In the genomic region with DNA sequence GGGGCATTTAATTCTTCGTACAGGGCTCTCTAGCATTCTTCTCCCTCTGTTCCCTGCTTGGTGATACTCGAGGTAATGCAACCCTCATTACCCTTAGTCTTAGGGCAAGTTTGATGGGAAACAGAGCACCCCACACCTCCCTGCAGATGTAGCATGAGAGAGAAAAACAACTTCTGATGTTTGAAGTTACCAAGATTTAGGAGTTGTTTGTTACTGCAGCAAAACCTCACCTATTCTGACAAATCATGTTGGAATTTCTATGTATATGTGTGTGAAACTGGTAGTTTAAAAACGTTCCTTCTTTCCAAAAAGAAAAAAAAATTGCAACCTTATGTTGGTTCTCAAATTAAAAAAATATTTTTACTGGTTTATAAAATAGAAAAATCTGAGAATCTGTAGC, we compare ENCODE assay signal across 3 cellular contexts.
DNase-seq lines count a peak whose midpoint lies in the region; ATAC-seq, FAIRE-seq and TF ChIP-seq lines count a peak whose summit lies in the region.
"Not testable (repeated sequence)": the region's sequence is repeated elsewhere in the genome, so short reads cannot be mapped to it uniquely, and the experiment has no call there.

No MANE protein-coding gene starts in this region.

- H3K4me1 Mint-ChIP-seq in osteocyte (ENCODE audit: unreplicated experiment): not testable (repeated sequence)

- TF ChIP-seq CTCF in esophagus muscularis mucosa (IDR thresholded peaks at IDR 0.05); HepG2 (CRISPR knock-in tag; IDR thresholded peaks at IDR 0.05); osteocyte (IDR thresholded peaks at IDR 0.05): not testable (repeated sequence)

- CTCF ChIA-PET in HepG2 (lab: Yijun Ruan, JAX; ENCODE audit: low intra/inter-chr PET ratio, low total read pairs): not testable (repeated sequence)

- DNase-seq in esophagus muscularis mucosa (ENCODE audit: extremely low spot score) (peak; percentile 14), osteocyte (ENCODE audit: extremely low spot score, unreplicated experiment) (peak; percentile 10)
- not testable (repeated sequence) for DNase-seq in HepG2 (ENCODE audit: low spot score)

- H3K36me3 ChIP-seq in esophagus muscularis mucosa; HepG2 (replicated peaks in 1 of 2; ENCODE audit: control insufficient read depth in 1 of 2, insufficient read depth in 2 of 2, low read length in 2 of 2): not testable (repeated sequence)

- intact Hi-C loops in esophagus muscularis mucosa (cut with DNase I); HepG2 (cut with micrococcal nuclease; ENCODE audit: unreplicated experiment): not testable (repeated sequence)

- not testable (repeated sequence) for H3K4me3 Mint-ChIP-seq in osteocyte (ENCODE audit: unreplicated experiment)

- not testable (repeated sequence) for H3K9me3 ChIP-seq in esophagus muscularis mucosa; HepG2 (ENCODE audit: low read length)

- H3K27ac Mint-ChIP-seq in osteocyte (ENCODE audit: unreplicated experiment): not testable (repeated sequence)

- not testable (repeated sequence) for TF ChIP-seq POLR2A in esophagus muscularis mucosa (IDR thresholded peaks at IDR 0.05; ENCODE audit: low read depth); HepG2 (IDR thresholded peaks at IDR 0.05; ENCODE audit: insufficient read depth in 1 of 2, low read depth in 2 of 2, low read length in 2 of 2)

- not testable (repeated sequence) for TF ChIP-seq EP300 in esophagus muscularis mucosa (IDR thresholded peaks at IDR 0.05); HepG2 (IDR thresholded peaks at IDR 0.05; ENCODE audit: low read depth in 2 of 2, low read length in 2 of 2); HepG2 (CRISPR knock-in tag; IDR thresholded peaks at IDR 0.05; ENCODE audit: borderline replicate concordance)

- not testable (repeated sequence) for H3K4me2 ChIP-seq in HepG2 (ENCODE audit: low read depth, low read length)

- BruUV-seq in HepG2 (replicated peaks; lab: Mats Ljungman, UMichigan): not testable (repeated sequence)

- not testable (repeated sequence) for ATAC-seq in HepG2

- H3K9me3 Mint-ChIP-seq in osteocyte (ENCODE audit: unreplicated experiment): peaks cover 24% of the 10 kb centered on the region

- not testable (repeated sequence) for H3K9ac ChIP-seq in HepG2 (ENCODE audit: insufficient read depth, low read depth, low read length)

- not testable (repeated sequence) for H3K79me2 ChIP-seq in HepG2 (ENCODE audit: insufficient read depth, low read length)

- H4K20me1 ChIP-seq in HepG2 (ENCODE audit: insufficient read depth, low read length): not testable (repeated sequence)

- not testable (repeated sequence) for H2AFZ ChIP-seq in HepG2 (ENCODE audit: low read length)

- not testable (repeated sequence) for H3K4me1 ChIP-seq in esophagus muscularis mucosa; HepG2 (ENCODE audit: insufficient read depth, low read length)

- not testable (repeated sequence) for H3K36me3 Mint-ChIP-seq in osteocyte (ENCODE audit: unreplicated experiment)

- TF ChIP-seq RAD21 in HepG2 (CRISPR knock-in tag; IDR thresholded peaks at IDR 0.05): not testable (repeated sequence)

- 55% methylated on average over 3 of the region's 3 CpGs for WGBS in esophagus muscularis mucosa
- WGBS in HepG2 (ENCODE audit: low lambda C conversion rate): 0% methylated on average over 3 of the region's 3 CpGs

- not testable (repeated sequence) for H3K27me3 ChIP-seq in esophagus muscularis mucosa; HepG2 (ENCODE audit: control insufficient read depth in 1 of 2, insufficient read depth in 2 of 2, low read length in 2 of 2)

- not testable (repeated sequence) for FAIRE-seq in HepG2 (lab: Jason Lieb, UNC)

- not testable (repeated sequence) for H3K4me3 ChIP-seq in esophagus muscularis mucosa; HepG2 (replicated peaks in 1 of 3; ENCODE audit: insufficient read depth in 1 of 3, low read depth in 2 of 3, low read length in 3 of 3)

- POLR2A ChIA-PET in HepG2 (lab: Yijun Ruan, JAX): not testable (repeated sequence)

- H3K27me3 Mint-ChIP-seq in osteocyte (ENCODE audit: unreplicated experiment): not testable (repeated sequence)

- not testable (repeated sequence) for H3K27ac ChIP-seq in esophagus muscularis mucosa (replicated peaks in 1 of 4); HepG2 (ENCODE audit: extremely low read length, insufficient read depth, low read length)

- in situ Hi-C loops in HepG2 (cut with HindIII; ENCODE audit: extremely low pct_ligation_motif_present, low pct_unique_long_range_greater_than_20kb): not testable (repeated sequence)

TF ChIP-seq in HepG2, 621 proteins besides CTCF, POLR2A, EP300 and RAD21:
- peak; percentile 90 for TF ChIP-seq ZNF12 (CRISPR knock-in tag; IDR thresholded peaks at IDR 0.05)
